Comparison of ENCODE assay signal across 29 cellular contexts in the genomic region with DNA sequence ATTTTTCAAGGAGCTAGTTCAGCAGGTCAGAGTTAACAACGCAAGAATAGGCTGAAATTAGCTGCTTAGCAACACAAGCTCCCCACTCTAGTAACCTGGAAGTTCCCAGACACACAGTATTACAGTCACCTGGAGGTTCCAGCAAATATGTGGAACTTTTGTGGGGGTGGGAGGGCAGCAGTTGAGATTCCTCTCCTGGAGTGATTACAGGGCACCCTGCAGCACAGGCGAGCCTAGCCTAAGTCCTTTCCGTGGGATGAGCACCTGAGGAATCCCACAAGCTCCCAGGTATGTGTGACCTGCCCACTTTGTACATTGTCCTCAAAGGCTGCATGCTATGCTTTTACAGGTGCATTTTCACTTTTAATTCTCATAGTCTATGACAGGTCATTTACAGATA. TPM values are rescaled to one million over a fixed set of nuclear protein-coding genes. Genes with fewer than 3 reads are reported as not detected.
DNase-seq lines count a peak whose midpoint lies in the region; ATAC-seq and TF ChIP-seq lines count a peak whose summit lies in the region.
"Had no signal": no experiment of that assay in that cellular context is flagged by ENCODE, and none has a peak within 500 bp of the region (broad histone marks: within the 10 kb centered on the region; RNA-seq: fewer than 3 reads in every experiment).

No MANE protein-coding gene starts in this region.

- intact Hi-C loops in esophagus squamous epithelium (cut with DNase I): no loop called here

- peak in 1 of 2 donors; percentile 3 for ATAC-seq in activated naive CD4-positive, alpha-beta T cell treated with anti-CD3 and anti-CD28 coated beads, Interleukin-2, amount 50 U/mL, for 72 hours
- ATAC-seq in stimulated activated naive CD8-positive, alpha-beta T cell treated with anti-CD3 and anti-CD28 coated beads, Interleukin-15, amount 100 ng/mL, for 72 hours: no peak
- ATAC-seq: CD8-positive, alpha-beta T cell; esophagus mucosa; left lung; Panc1; sciatic nerve; T-cell had no signal

- H3K9me3 Mint-ChIP-seq in activated naive CD4-positive, alpha-beta T cell treated with anti-CD3 and anti-CD28 coated beads, Interleukin-2, amount 50 U/mL, for 72 hours: no peaks in the 10 kb centered on the region
- H3K9me3 Mint-ChIP-seq in activated naive CD4-positive, alpha-beta T cell treated with anti-CD3 and anti-CD28 coated beads, Interleukin-2, amount 10 ng/mL, durations not matched to agents 7 days and 5 days: no peaks in the 10 kb centered on the region
- no peaks in the 10 kb centered on the region for H3K9me3 Mint-ChIP-seq in stimulated activated naive CD8-positive, alpha-beta T cell treated with anti-CD3 and anti-CD28 coated beads, Interleukin-15, amount 100 ng/mL, for 72 hours
- H3K9me3 Mint-ChIP-seq: CD8-positive, alpha-beta T cell; mesothelial cell of epicardium; nephron progenitor cell; T-cell had no signal

- H3K4me1 ChIP-seq in esophagus squamous epithelium: peaks cover 0 to 8% (median 0%) of the 10 kb centered on the region in 3 donors
- H3K4me1 ChIP-seq: left lung had no signal

- TF ChIP-seq POLR2A in esophagus squamous epithelium (IDR thresholded peaks at IDR 0.05): no peak

- no peak overlapping the region for H3K4me3 ChIP-seq in esophagus squamous epithelium
- H3K4me3 ChIP-seq: GM23248, left lung had no signal

- no peaks in the 10 kb centered on the region for H3K36me3 ChIP-seq in esophagus squamous epithelium
- H3K36me3 ChIP-seq: left lung had no signal

- DNase-seq in DMS53 (lab: John Stamatoyannopoulos, UW): peak; percentile 33
- no peak for DNase-seq in DMS53 treated with DMSO at 0.1 percent for 48 hours (lab: John Stamatoyannopoulos, UW; ENCODE audit: unreplicated experiment)
- DNase-seq in activated naive CD4-positive, alpha-beta T cell treated with anti-CD3 and anti-CD28 coated beads, Interleukin-2, amount 50 U/mL, for 72 hours (ENCODE audit: low spot score in 2 of 2): no peak
- DNase-seq in activated naive CD4-positive, alpha-beta T cell treated with anti-CD3 and anti-CD28 coated beads, Interleukin-2, amount 10 ng/mL, durations not matched to agents 7 days and 5 days: no peak
- DNase-seq in kidney glomerular epithelial cell (lab: John Stamatoyannopoulos, UW): peak; percentile 22
- no peak for DNase-seq in stimulated activated naive CD8-positive, alpha-beta T cell treated with anti-CD3 and anti-CD28 coated beads, Interleukin-15, amount 100 ng/mL, for 72 hours
- DNase-seq in AG08396 (ENCODE audit: low spot score): no peak
- DNase-seq in esophagus squamous epithelium (lab: John Stamatoyannopoulos, UW): no peak
- DNase-seq: activated effector memory CD4-positive, alpha-beta T cell treated with Interleukin-2 at 50 U/mL for 16 hours; amygdala; CD8-positive, alpha-beta T cell; cortex of kidney; DMS153; foreskin melanocyte; GF-D8; GM23248; KBM-7; left lung; NCI-H1436; NCI-H510A treated with DMSO at 0.1 percent for 48 hours; nephron progenitor cell; posterior cingulate gyrus; T-cell; trophoblast cell had no signal

- no peaks in the 10 kb centered on the region for H3K27me3 Mint-ChIP-seq in activated naive CD4-positive, alpha-beta T cell treated with anti-CD3 and anti-CD28 coated beads, Interleukin-2, amount 10 ng/mL, durations not matched to agents 7 days and 5 days
- H3K27me3 Mint-ChIP-seq in stimulated activated naive CD8-positive, alpha-beta T cell treated with anti-CD3 and anti-CD28 coated beads, Interleukin-15, amount 100 ng/mL, for 72 hours: no peaks in the 10 kb centered on the region
- H3K27me3 Mint-ChIP-seq: T-cell had no signal

- H3K36me3 Mint-ChIP-seq in activated naive CD4-positive, alpha-beta T cell treated with anti-CD3 and anti-CD28 coated beads, Interleukin-2, amount 50 U/mL, for 72 hours: peaks cover 0 to 50% of the 10 kb centered on the region in 2 donors
- peaks cover 16% of the 10 kb centered on the region for H3K36me3 Mint-ChIP-seq in activated naive CD4-positive, alpha-beta T cell treated with anti-CD3 and anti-CD28 coated beads, Interleukin-2, amount 10 ng/mL, durations not matched to agents 7 days and 5 days
- H3K36me3 Mint-ChIP-seq: mesothelial cell of epicardium had no signal

- CTCF ChIA-PET in activated naive CD4-positive, alpha-beta T cell treated with anti-CD3 and anti-CD28 coated beads, Interleukin-2, amount 10 ng/mL, durations not matched to agents 7 days and 5 days (lab: Charles Lee): interaction anchor here (1.6 to 2.9 kb wide), 2 partner anchors 11 to 13 kb away, joined by 5 to 17 read pairs; a partner anchor contains a TSS

- no peak for TF ChIP-seq CTCF in esophagus squamous epithelium (IDR thresholded peaks at IDR 0.05)

- H3K27ac Mint-ChIP-seq in activated naive CD4-positive, alpha-beta T cell treated with anti-CD3 and anti-CD28 coated beads, Interleukin-2, amount 50 U/mL, for 72 hours: peak overlapping the region; percentile 87 to 93
- no peak overlapping the region for H3K27ac Mint-ChIP-seq in activated naive CD4-positive, alpha-beta T cell treated with anti-CD3 and anti-CD28 coated beads, Interleukin-2, amount 10 ng/mL, durations not matched to agents 7 days and 5 days
- H3K27ac Mint-ChIP-seq in stimulated activated naive CD8-positive, alpha-beta T cell treated with anti-CD3 and anti-CD28 coated beads, Interleukin-15, amount 100 ng/mL, for 72 hours: peak overlapping the region; percentile 74 to 98
- H3K27ac Mint-ChIP-seq: CD8-positive, alpha-beta T cell; mesothelial cell of epicardium; nephron progenitor cell had no signal

- WGBS in esophagus squamous epithelium, 2 donors: 71 to 82% methylated on average over 1 to 3 of the region's 3 CpGs

- no peak overlapping the region for H3K27ac ChIP-seq in esophagus squamous epithelium
- H3K27ac ChIP-seq: 22Rv1, GM23248, left lung had no signal

- H3K4me1 Mint-ChIP-seq in activated naive CD4-positive, alpha-beta T cell treated with anti-CD3 and anti-CD28 coated beads, Interleukin-2, amount 10 ng/mL, durations not matched to agents 7 days and 5 days: peaks cover 60% of the 10 kb centered on the region
- H3K4me1 Mint-ChIP-seq in stimulated activated naive CD8-positive, alpha-beta T cell treated with anti-CD3 and anti-CD28 coated beads, Interleukin-15, amount 100 ng/mL, for 72 hours: peaks cover 88% of the 10 kb centered on the region

- no peak overlapping the region for H3K4me3 Mint-ChIP-seq in activated naive CD4-positive, alpha-beta T cell treated with anti-CD3 and anti-CD28 coated beads, Interleukin-2, amount 10 ng/mL, durations not matched to agents 7 days and 5 days
- H3K4me3 Mint-ChIP-seq in stimulated activated naive CD8-positive, alpha-beta T cell treated with anti-CD3 and anti-CD28 coated beads, Interleukin-15, amount 100 ng/mL, for 72 hours: peak overlapping the region; percentile 56 to 79
- H3K4me3 Mint-ChIP-seq: mesothelial cell of epicardium, nephron progenitor cell had no signal

- H3K27me3 ChIP-seq in esophagus squamous epithelium: no peaks in the 10 kb centered on the region
- H3K27me3 ChIP-seq: left lung had no signal

- H3K9me3 ChIP-seq in esophagus squamous epithelium: no peaks in the 10 kb centered on the region
- H3K9me3 ChIP-seq: left lung had no signal

RNA-seq across cellular contexts. Expression of a gene that starts 13.6 kb away (rescaled TPM):
- 10 to 100 TPM; 20.8 to 23.1 TPM for total RNA-seq in activated naive CD4-positive, alpha-beta T cell treated with anti-CD3 and anti-CD28 coated beads, Interleukin-2, amount 50 U/mL, for 72 hours
- total RNA-seq in esophagus squamous epithelium: 1 to 10 TPM; 2.3 to 8.4 (median 2.7) TPM

Comparison
In these comparisons a context has a peak if more than half of its experiments do, and no peak if none do; other contexts are left out.
1. DNase-seq: peak in DMS53 (single experiment) and kidney glomerular epithelial cell (single experiment); none in DMS53 treated with DMSO at 0.1 percent for 48 hours (single experiment), activated naive CD4-positive, alpha-beta T cell treated with anti-CD3 and anti-CD28 coated beads, Interleukin-2, amount 50 U/mL, for 72 hours (0 of 2), activated naive CD4-positive, alpha-beta T cell treated with anti-CD3 and anti-CD28 coated beads, Interleukin-2, amount 10 ng/mL, durations not matched to agents 7 days and 5 days (single experiment), stimulated activated naive CD8-positive, alpha-beta T cell treated with anti-CD3 and anti-CD28 coated beads, Interleukin-15, amount 100 ng/mL, for 72 hours (0 of 2), AG08396 (single experiment) and esophagus squamous epithelium (single experiment).